In genomic region chr17:62675701-62676100, GRCh38 we compare ENCODE assay signal across 2 cellular contexts.
TF ChIP-seq lines count a peak whose summit lies in the region.

No MANE protein-coding gene starts in this region.

TF ChIP-seq in SK-N-SH, 30 proteins besides CTCF, POLR2A, EP300 and RAD21 (continued from another document):
- TF ChIP-seq USF2 (IDR thresholded peaks at IDR 0.05; ENCODE audit: borderline replicate concordance, low read depth, low read length) (no peak), TAF1 (IDR thresholded peaks at IDR 0.05; ENCODE audit: borderline replicate concordance, low read depth, low read length) (no peak)
TF ChIP-seq in SK-N-SH: peak in this region for 0.

TF ChIP-seq in SK-N-SH treated with all-trans-retinoic acid at 6 μM for 48 hours, 23 proteins besides CTCF, POLR2A, EP300 and RAD21 (continued from another document):
- no peak for TF ChIP-seq GLIS3 (CRISPR knock-in tag; IDR thresholded peaks at IDR 0.05)
- no peak for TF ChIP-seq RARB (CRISPR knock-in tag; IDR thresholded peaks at IDR 0.05)
- TF ChIP-seq PPARA (CRISPR knock-in tag; IDR thresholded peaks at IDR 0.05; ENCODE audit: borderline replicate concordance) = no peak
- no peak for TF ChIP-seq TOX (CRISPR knock-in tag; IDR thresholded peaks at IDR 0.05; ENCODE audit: borderline replicate concordance)
- TF ChIP-seq PATZ1 (CRISPR knock-in tag; IDR thresholded peaks at IDR 0.05; ENCODE audit: borderline replicate concordance) = no peak
- no peak for TF ChIP-seq CREB5 (CRISPR knock-in tag; IDR thresholded peaks at IDR 0.05; ENCODE audit: low read depth)
- no peak for TF ChIP-seq ARNTL (CRISPR knock-in tag; IDR thresholded peaks at IDR 0.05; ENCODE audit: borderline replicate concordance, low read depth)
- no peak for TF ChIP-seq ZNF70 (CRISPR knock-in tag; IDR thresholded peaks at IDR 0.05)
- no peak for TF ChIP-seq BACH2 (CRISPR knock-in tag; IDR thresholded peaks at IDR 0.05; ENCODE audit: borderline replicate concordance)
